Comparison of ENCODE assay signal across 27 cellular contexts in genomic region chr7:17832820-17833219, GRCh38.
"Had no signal": no experiment of that assay in that cellular context is flagged by ENCODE, and none has a peak within 500 bp of the region (broad histone marks: within the 10 kb centered on the region; RNA-seq: fewer than 3 reads in every experiment).

No MANE protein-coding gene starts in this region.

- DNase-seq: colonic mucosa; effector CD8-positive, alpha-beta T cell; endodermal cell; foreskin keratinocyte; heart left ventricle; kidney; left cardiac atrium; left ventricle myocardium superior; lower lobe of right lung; naive thymus-derived CD8-positive, alpha-beta T cell; pancreas; right lobe of liver; stimulated activated CD4-positive, alpha-beta T cell treated with anti-CD3 and anti-CD28 coated beads, Interleukin-2, amount 100 ng/mL, for 24 hours; stimulated activated CD4-positive, alpha-beta T cell treated with anti-CD3 and anti-CD28 coated beads, Interleukin-4, amount 100 ng/mL, for 24 hours; stimulated activated naive CD8-positive, alpha-beta T cell treated with anti-CD3 and anti-CD28 coated beads, Interleukin-15, Interleukin-2, amounts not matched to agents 100 U/mL and 50 U/mL, for 24 hours; substantia nigra; testis; tibial artery had no signal

- H3K9me3 Mint-ChIP-seq: dendritic cell treated with granulocyte-macrophage colony-stimulating factor and Interleukin-4, amounts not matched to agents 40 ng/mL and 50 ng/mL, for 4 days; endodermal cell; naive thymus-derived CD8-positive, alpha-beta T cell; neural crest cell; stimulated activated effector memory CD8-positive, alpha-beta T cell treated with anti-CD3 and anti-CD28 coated beads, Interleukin-12 subunit alpha, Interleukin-12 subunit beta, amount 100 ng/mL, for 72 hours; type B pancreatic cell had no signal

- H3K4me1 Mint-ChIP-seq: naive thymus-derived CD8-positive, alpha-beta T cell; neural crest cell; stimulated activated effector memory CD8-positive, alpha-beta T cell treated with anti-CD3 and anti-CD28 coated beads, Interleukin-12 subunit alpha, Interleukin-12 subunit beta, amount 100 ng/mL, for 72 hours had no signal

- H3K27me3 Mint-ChIP-seq: dendritic cell treated with granulocyte-macrophage colony-stimulating factor and Interleukin-4, amounts not matched to agents 40 ng/mL and 50 ng/mL, for 4 days; naive thymus-derived CD8-positive, alpha-beta T cell; type B pancreatic cell had no signal

- H3K4me3 ChIP-seq: colonic mucosa, gastroesophageal sphincter, heart left ventricle, hepatocyte, lower lobe of right lung, pancreas, right lobe of liver, testis, tibial artery had no signal

- H3K36me3 ChIP-seq: colonic mucosa, pancreas had no signal

- H3K4me1 ChIP-seq: colonic mucosa, foreskin keratinocyte, gastroesophageal sphincter, heart left ventricle, lower lobe of right lung, pancreas, right lobe of liver, testis, tibial artery had no signal

- H3K27ac Mint-ChIP-seq: dendritic cell treated with granulocyte-macrophage colony-stimulating factor and Interleukin-4, amounts not matched to agents 40 ng/mL and 50 ng/mL, for 4 days; endodermal cell; naive thymus-derived CD8-positive, alpha-beta T cell; stimulated activated effector memory CD8-positive, alpha-beta T cell treated with anti-CD3 and anti-CD28 coated beads, Interleukin-12 subunit alpha, Interleukin-12 subunit beta, amount 100 ng/mL, for 72 hours; type B pancreatic cell had no signal

- H3K79me2 ChIP-seq: hepatocyte had no signal

- H3K4me3 Mint-ChIP-seq: dendritic cell treated with granulocyte-macrophage colony-stimulating factor and Interleukin-4, amounts not matched to agents 40 ng/mL and 50 ng/mL, for 4 days; endodermal cell; naive thymus-derived CD8-positive, alpha-beta T cell; neural crest cell; stimulated activated effector memory CD8-positive, alpha-beta T cell treated with anti-CD3 and anti-CD28 coated beads, Interleukin-12 subunit alpha, Interleukin-12 subunit beta, amount 100 ng/mL, for 72 hours; type B pancreatic cell had no signal

- ATAC-seq: esophagus mucosa; foreskin keratinocyte; gastroesophageal sphincter; heart left ventricle; left cardiac atrium; left ventricle myocardium superior; naive thymus-derived CD8-positive, alpha-beta T cell; pancreas; right lobe of liver; stimulated activated naive CD8-positive, alpha-beta T cell treated with anti-CD3 and anti-CD28 coated beads, Interleukin-15, Interleukin-2, amounts not matched to agents 100 U/mL and 50 U/mL, for 24 hours had no signal

- H3K9me3 ChIP-seq: colonic mucosa, gastroesophageal sphincter, heart left ventricle, lower lobe of right lung, neutrophil, pancreas, right lobe of liver, testis, tibial artery had no signal

- H2AFZ ChIP-seq: hepatocyte had no signal

- H3K27me3 ChIP-seq: colonic mucosa, foreskin keratinocyte, gastroesophageal sphincter, heart left ventricle, hepatocyte, neutrophil, pancreas, right lobe of liver, testis, tibial artery had no signal

- H3K4me2 ChIP-seq: hepatocyte had no signal

- H3K27ac ChIP-seq: colonic mucosa, epithelial cell of prostate, foreskin keratinocyte, gastroesophageal sphincter, heart left ventricle, hepatocyte, lower lobe of right lung, neutrophil, pancreas, right lobe of liver, testis, tibial artery had no signal
